Comparison of ENCODE assay signal across 8 cellular contexts in the genomic region with DNA sequence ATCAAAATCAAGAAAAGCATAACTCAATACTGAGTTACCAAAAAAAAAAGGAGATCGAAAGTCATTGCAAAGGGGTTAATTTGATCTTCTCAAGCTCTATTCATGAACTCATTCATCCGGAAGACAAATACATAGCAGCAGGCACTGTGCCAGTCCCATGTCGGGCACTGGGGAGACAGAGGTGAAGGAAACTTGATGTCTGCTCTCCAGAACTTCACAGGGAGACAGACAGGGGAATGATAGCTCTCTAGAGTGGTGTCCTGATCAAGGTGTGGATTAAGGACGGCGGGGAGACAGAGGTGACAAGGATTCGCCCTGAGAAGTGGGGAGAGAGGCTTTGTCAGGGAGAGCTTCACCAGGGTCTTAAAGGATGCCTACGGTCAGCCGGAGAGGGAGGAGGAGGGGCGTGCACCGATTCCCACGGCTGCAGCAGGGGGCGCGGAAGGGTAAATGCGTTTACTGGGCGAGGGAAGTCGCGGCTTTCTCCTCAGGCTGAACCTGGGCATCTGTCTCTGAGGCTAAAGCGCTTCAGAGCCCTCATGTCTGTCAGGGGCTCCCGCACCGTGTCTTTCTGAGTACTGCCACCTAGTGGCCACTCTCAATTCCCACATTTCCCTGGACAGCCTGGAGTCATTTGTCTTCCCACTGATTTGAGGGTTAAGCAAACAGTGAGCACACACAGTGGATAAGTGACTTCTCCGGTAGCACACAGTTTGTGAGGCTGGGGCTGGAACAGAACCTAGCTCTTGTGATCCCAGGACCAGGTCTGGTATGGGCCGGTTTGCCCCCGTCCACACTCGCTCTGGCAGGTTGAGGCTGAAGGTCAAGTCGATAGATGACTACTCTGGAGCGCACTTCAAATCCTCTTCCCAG.
DNase-seq lines count a peak whose midpoint lies in the region; ATAC-seq and TF ChIP-seq lines count a peak whose summit lies in the region.

No MANE protein-coding gene starts in this region.

- peak; percentile 71 to 73 for DNase-seq in NCI-H2081 (lab: John Stamatoyannopoulos, UW)
- peak; percentile 60 for DNase-seq in UCSD-AML1 (lab: John Stamatoyannopoulos, UW; ENCODE audit: unreplicated experiment)
- peak; percentile 63 for DNase-seq in brain pericyte (ENCODE audit: low read depth, low spot score)
- DNase-seq in iPS-NIHi11 (ENCODE audit: low spot score): peak; percentile 91
- peak; percentile 70 for DNase-seq in smooth muscle cell of the brain vasculature (ENCODE audit: low read depth, low spot score)

- peak; percentile 87 for TF ChIP-seq CTCF in GM12873 (IDR thresholded peaks at IDR 0.05; ENCODE audit: insufficient read depth, low read depth, low read length, missing control alignments)

- peak; percentile 80 for ATAC-seq in HG02870 (IDR thresholded peaks at IDR 0.05; ENCODE audit: unreplicated experiment)
- no peak for ATAC-seq in HG03095 (IDR thresholded peaks at IDR 0.05; ENCODE audit: unreplicated experiment)
